ENCODE assay signal across 8 cellular contexts in genomic region chr1:183622884-183623785, GRCh38. TPM values are rescaled to one million over a fixed set of nuclear protein-coding genes. Genes with fewer than 3 reads are reported as not detected.
DNase-seq lines count a peak whose midpoint lies in the region; ATAC-seq and TF ChIP-seq lines count a peak whose summit lies in the region.

No MANE protein-coding gene starts in this region.

- no peaks in the 10 kb centered on the region for H3K27me3 Mint-ChIP-seq in endodermal cell (ENCODE audit: insufficient read depth)

- H3K27me3 ChIP-seq in endodermal cell (ENCODE audit: control insufficient read depth, insufficient read depth, low read length, poor library complexity, severe bottlenecking) (no peaks in the 10 kb centered on the region), muscle layer of duodenum (ENCODE audit: low read depth, low read length) (no peaks in the 10 kb centered on the region), tibial nerve (no peaks in the 10 kb centered on the region)

- 54 to 73% methylated on average over 3 to 10 of the region's 10 CpGs for WGBS in endodermal cell (ENCODE audit: insufficient coverage in 1 of 2, insufficient read length in 1 of 2), 2 experiments
- 47 to 49% methylated on average over 10 of the region's 10 CpGs for WGBS in tibial nerve, 2 donors

- peaks cover 33% of the 10 kb centered on the region for H3K36me3 ChIP-seq in endodermal cell (ENCODE audit: control insufficient read depth, insufficient read depth, low read length)
- peaks cover 6 to 11% of the 10 kb centered on the region in 2 donors for H3K36me3 ChIP-seq in muscle layer of duodenum (ENCODE audit: control insufficient read depth in 1 of 2, insufficient read depth in 2 of 2, low read length in 2 of 2)
- peaks cover 0 to 24% (median 0%) of the 10 kb centered on the region in 3 donors for H3K36me3 ChIP-seq in tibial nerve

- no peaks in the 10 kb centered on the region for H3K9me3 Mint-ChIP-seq in endodermal cell

- peak; percentile 93 for TF ChIP-seq CTCF in endodermal cell (conservative IDR thresholded peaks at IDR 0.05)
- TF ChIP-seq CTCF in tibial nerve (IDR thresholded peaks at IDR 0.05), result peak; percentile 48 to 64 (median 50)

- peaks cover 31% of the 10 kb centered on the region for H3K4me1 Mint-ChIP-seq in endodermal cell

- H3K4me3 Mint-ChIP-seq in endodermal cell, result no peak overlapping the region

- H3K36me3 Mint-ChIP-seq in endodermal cell (ENCODE audit: low read depth), result peaks cover 8% of the 10 kb centered on the region

- peaks cover 7% of the 10 kb centered on the region for H3K4me1 ChIP-seq in endodermal cell (ENCODE audit: control insufficient read depth, insufficient read depth, low read length)
- peaks cover 9 to 27% of the 10 kb centered on the region in 2 donors for H3K4me1 ChIP-seq in muscle layer of duodenum (ENCODE audit: control insufficient read depth in 1 of 2, insufficient read depth in 2 of 2, low read length in 2 of 2)
- H3K4me1 ChIP-seq in tibial nerve, result peaks cover 0 to 41% (median 19%) of the 10 kb centered on the region in 4 donors

- no peak overlapping the region for H3K27ac Mint-ChIP-seq in endodermal cell

- H3K27ac ChIP-seq in endodermal cell (ENCODE audit: low read depth, low read length), result no peak overlapping the region
- peak overlapping the region; percentile 30 for H3K27ac ChIP-seq in muscle layer of duodenum (ENCODE audit: low read length)
- H3K27ac ChIP-seq in tibial nerve, result peak overlapping the region in 1 of 4 donors; percentile 55

- ATAC-seq in GM18517 (IDR thresholded peaks at IDR 0.05; ENCODE audit: unreplicated experiment) (peak; percentile 80), HG03095 (IDR thresholded peaks at IDR 0.05; ENCODE audit: unreplicated experiment) (peak; percentile 91)

- peak in 1 of 2 donors; percentile 24 for TF ChIP-seq EP300 in tibial nerve (IDR thresholded peaks at IDR 0.05)

- no peak for TF ChIP-seq POLR2A in tibial nerve (IDR thresholded peaks at IDR 0.05)

- H3K4me3 ChIP-seq in endodermal cell (ENCODE audit: low read length), result no peak overlapping the region
- no peak overlapping the region for H3K4me3 ChIP-seq in muscle layer of duodenum (ENCODE audit: low read depth in 1 of 2, low read length in 2 of 2)
- no peak overlapping the region for H3K4me3 ChIP-seq in tibial nerve

- DNase-seq in Ammon's horn (ENCODE audit: low spot score) (peak; percentile 89), NCI-H2227 treated with DMSO at 0.1 percent for 48 hours (lab: John Stamatoyannopoulos, UW) (peak; percentile 65), endodermal cell (peak; percentile 82), tibial nerve (ENCODE audit: low spot score in 2 of 2) (peak in 1 of 2 donors; percentile 58)
- peak; percentile 6 to 35 for DNase-seq in activated CD4-positive, alpha-beta T cell treated with anti-CD3 and anti-CD28 coated beads, Interleukin-2, amount 50 U/mL, for 24 hours (ENCODE audit: low read depth in 1 of 2, low spot score in 1 of 2)

- H3K9me3 ChIP-seq in endodermal cell (ENCODE audit: control insufficient read depth, low read length), result no peaks in the 10 kb centered on the region
- no peaks in the 10 kb centered on the region for H3K9me3 ChIP-seq in muscle layer of duodenum (ENCODE audit: control insufficient read depth in 1 of 2, low read length in 2 of 2)
- no peaks in the 10 kb centered on the region for H3K9me3 ChIP-seq in tibial nerve

- no peak overlapping the region for H3K9ac ChIP-seq in endodermal cell (ENCODE audit: extremely low read depth, low read length, poor library complexity, severe bottlenecking)

RNA-seq across cellular contexts. Expression of gene ARPC5, which starts 12.4 kb away (rescaled TPM):
- total RNA-seq in endodermal cell (10 to 100 TPM; 78.7 to 99.5 TPM), tibial nerve (100 to 1,000 TPM in 1 of 4 donors, 10 to 100 TPM in 3; 71.8 to 102 (median 78.7) TPM)
- polyA plus RNA-seq in endodermal cell (2013, experiment 1 of 2), result 144 TPM
- 147 TPM for polyA plus RNA-seq in endodermal cell (2013, experiment 2 of 2)

RNA-seq across cellular contexts. Expression of gene APOBEC4, which starts 30.0 kb away (rescaled TPM):
- total RNA-seq in endodermal cell (not detected), tibial nerve (not detected)
- polyA plus RNA-seq in endodermal cell (2013, experiment 1 of 2), result not detected
- polyA plus RNA-seq in endodermal cell (2013, experiment 2 of 2), result not detected

RNA-seq across cellular contexts. Expression of gene NCF2, which starts 32.9 kb away (rescaled TPM):
- total RNA-seq in endodermal cell (under 1 TPM in 1 of 2 donors, not detected in 1; 0.55 TPM), tibial nerve (10 to 100 TPM in 3 of 4 donors, 1 to 10 TPM in 1; 9.6 to 21.0 (median 17.1) TPM)
- not detected for polyA plus RNA-seq in endodermal cell (2013, experiment 1 of 2)
- polyA plus RNA-seq in endodermal cell (2013, experiment 2 of 2), result not detected

Comparison
In these comparisons a context has a peak if more than half of its experiments do, and no peak if none do; other contexts are left out.
1. RNA of gene NCF2, which starts 32.9 kb away (total RNA-seq): 9.6 to 21.0 TPM in tibial nerve; 0.55 TPM in endodermal cell; every median in the first group is over 4 times any median in the second.